In the genomic region with DNA sequence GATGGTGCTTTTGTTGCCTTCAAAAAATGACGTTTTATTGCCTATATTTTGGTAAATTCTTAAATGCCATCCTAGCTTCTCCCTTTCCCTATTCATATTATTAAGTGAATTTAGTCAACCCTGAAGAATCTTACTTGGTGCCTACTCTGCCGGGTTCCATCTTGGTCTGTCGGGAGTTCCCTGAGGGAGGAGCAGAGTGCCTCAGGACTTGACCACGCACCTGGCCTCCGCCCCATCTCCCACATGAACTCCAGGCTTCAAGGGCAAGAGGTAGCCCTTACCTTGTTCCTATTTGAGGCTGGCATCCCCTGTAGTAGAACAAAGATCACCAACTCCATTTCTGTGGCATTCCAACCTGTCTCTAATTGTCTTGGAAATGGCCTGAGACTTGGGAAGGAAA, we compare ENCODE assay signal across 37 cellular contexts. TPM values are rescaled to one million over a fixed set of nuclear protein-coding genes. Genes with fewer than 3 reads are reported as not detected.
"Had no signal": no experiment of that assay in that cellular context is flagged by ENCODE, and none has a peak within 500 bp of the region (broad histone marks: within the 10 kb centered on the region; RNA-seq: fewer than 3 reads in every experiment).

No MANE protein-coding gene starts in this region.

- H3K4me1 ChIP-seq: body of pancreas, breast epithelium had no signal

- H3K27ac Mint-ChIP-seq: activated CD4-positive, alpha-beta memory T cell treated with anti-CD3 and anti-CD28 coated beads, Interleukin-2, amount 10 ng/mL, durations not matched to agents 7 days and 5 days; activated CD4-positive, alpha-beta T cell treated with anti-CD3 and anti-CD28 coated beads for 36 hours; activated CD4-positive, alpha-beta T cell treated with anti-CD3 and anti-CD28 coated beads, Interleukin-2, amount 10 ng/mL, durations not matched to agents 7 days and 5 days; activated CD8-positive, alpha-beta T cell treated with anti-CD3 and anti-CD28 coated beads, Interleukin-2, amount 10 ng/mL, durations not matched to agents 7 days and 5 days; activated naive CD4-positive, alpha-beta T cell treated with anti-CD3 and anti-CD28 coated beads, Interleukin-2, amount 10 ng/mL, durations not matched to agents 7 days and 5 days; activated naive CD4-positive, alpha-beta T cell treated with anti-CD3 and anti-CD28 coated beads, Interleukin-2, amount 50 U/mL, for 24 hours; activated naive CD8-positive, alpha-beta T cell; activated naive CD8-positive, alpha-beta T cell treated with anti-CD3 and anti-CD28 coated beads, Interleukin-2, amount 10 ng/mL, durations not matched to agents 7 days and 5 days; activated naive CD8-positive, alpha-beta T cell treated with anti-CD3 and anti-CD28 coated beads, Interleukin-2, amount 50 U/mL, for 24 hours; activated T-cell treated with anti-CD3 and anti-CD28 coated beads, Interleukin-2, amount 50 U/mL, for 24 hours; activated T-helper 2 cell treated with anti-CD3 and anti-CD28 coated beads, Interferon-gamma antibody, Interleukin-2, Interleukin-4, amounts not matched to agents 10 μg/mL and 5 μg/mL and 100 μg/mL, durations not matched to agents 14 hours and 24 hours and 36 hours; T-helper 1 cell treated with Interleukin-12 subunit alpha and Interleukin-12 subunit beta and Interleukin-4 antibody, amounts not matched to agents 30 μg/mL and 1 μg/mL, for 36 hours; T-helper 2 cell treated with Interferon-gamma antibody and Interleukin-4, amounts not matched to agents 5 μg/mL and 100 μg/mL, for 36 hours; WTC11 had no signal

- H3K27ac ChIP-seq: body of pancreas, brain microvascular endothelial cell, breast epithelium, WERI-Rb-1 had no signal

- H3K9me3 ChIP-seq: body of pancreas, breast epithelium had no signal

- H3K36me3 Mint-ChIP-seq: activated naive CD4-positive, alpha-beta T cell treated with anti-CD3 and anti-CD28 coated beads, Interleukin-2, amount 10 ng/mL, durations not matched to agents 7 days and 5 days; activated naive CD4-positive, alpha-beta T cell treated with anti-CD3 and anti-CD28 coated beads, Interleukin-2, amount 50 U/mL, for 24 hours; activated naive CD8-positive, alpha-beta T cell; activated naive CD8-positive, alpha-beta T cell treated with anti-CD3 and anti-CD28 coated beads, Interleukin-2, amount 10 ng/mL, durations not matched to agents 7 days and 5 days had no signal

- DNase-seq: activated CD4-positive, alpha-beta memory T cell treated with anti-CD3 and anti-CD28 coated beads, Interleukin-2, amount 10 ng/mL, durations not matched to agents 7 days and 5 days; activated CD4-positive, alpha-beta T cell treated with anti-CD3 and anti-CD28 coated beads for 1 hour; activated CD4-positive, alpha-beta T cell treated with anti-CD3 and anti-CD28 coated beads for 36 hours; activated CD4-positive, alpha-beta T cell treated with anti-CD3 and anti-CD28 coated beads for 48 hours; activated CD4-positive, alpha-beta T cell treated with anti-CD3 and anti-CD28 coated beads, Interleukin-2, amount 10 ng/mL, durations not matched to agents 7 days and 5 days; activated CD4-positive, alpha-beta T cell treated with anti-CD3 and anti-CD28 coated beads, Interleukin-2, amount 50 U/mL, for 48 hours; activated CD4-positive, CD25-positive, alpha-beta regulatory T cell; activated CD8-positive, alpha-beta T cell treated with anti-CD3 and anti-CD28 coated beads, Interleukin-2, amount 10 ng/mL, durations not matched to agents 7 days and 5 days; activated effector memory CD4-positive, alpha-beta T cell treated with Interleukin-2 at 50 U/mL for 16 hours; activated gamma-delta T cell; activated naive CD4-positive, alpha-beta T cell treated with anti-CD3 and anti-CD28 coated beads, Interleukin-2, amount 10 ng/mL, durations not matched to agents 7 days and 5 days; activated naive CD4-positive, alpha-beta T cell treated with Interleukin-2 at 50 U/mL for 16 hours; activated naive CD8-positive, alpha-beta T cell treated with anti-CD3 and anti-CD28 coated beads, Interleukin-2, amount 10 ng/mL, durations not matched to agents 7 days and 5 days; activated naive CD8-positive, alpha-beta T cell treated with anti-CD3 and anti-CD28 coated beads, Interleukin-2, amount 50 U/mL, for 24 hours; activated T-cell treated with anti-CD3 and anti-CD28 coated beads, Interleukin-2, amount 50 U/mL, for 24 hours; activated T-cell treated with anti-CD3 and anti-CD28 coated beads, Interleukin-2, amount 50 U/mL, for 48 hours; amniotic stem cell; aorta; body of pancreas; brain microvascular endothelial cell; central memory CD4-positive, alpha-beta T cell; SW 1271; T-helper 1 cell; T-helper 2 cell; T-helper 9 cell; WERI-Rb-1 had no signal

- H3K9me3 Mint-ChIP-seq: activated CD4-positive, alpha-beta memory T cell treated with anti-CD3 and anti-CD28 coated beads, Interleukin-2, amount 10 ng/mL, durations not matched to agents 7 days and 5 days; activated CD4-positive, alpha-beta T cell treated with anti-CD3 and anti-CD28 coated beads, Interleukin-2, amount 10 ng/mL, durations not matched to agents 7 days and 5 days; activated naive CD4-positive, alpha-beta T cell treated with anti-CD3 and anti-CD28 coated beads, Interleukin-2, amount 10 ng/mL, durations not matched to agents 7 days and 5 days; activated naive CD4-positive, alpha-beta T cell treated with anti-CD3 and anti-CD28 coated beads, Interleukin-2, amount 50 U/mL, for 24 hours; activated naive CD8-positive, alpha-beta T cell treated with anti-CD3 and anti-CD28 coated beads, Interleukin-2, amount 10 ng/mL, durations not matched to agents 7 days and 5 days; activated naive CD8-positive, alpha-beta T cell treated with anti-CD3 and anti-CD28 coated beads, Interleukin-2, amount 50 U/mL, for 24 hours; activated T-cell treated with anti-CD3 and anti-CD28 coated beads, Interleukin-2, amount 50 U/mL, for 24 hours; activated T-helper 2 cell treated with anti-CD3 and anti-CD28 coated beads, Interferon-gamma antibody, Interleukin-2, Interleukin-4, amounts not matched to agents 10 μg/mL and 5 μg/mL and 100 μg/mL, durations not matched to agents 14 hours and 24 hours and 36 hours; T-helper 1 cell treated with Interleukin-12 subunit alpha and Interleukin-12 subunit beta and Interleukin-4 antibody, amounts not matched to agents 30 μg/mL and 1 μg/mL, for 36 hours; T-helper 2 cell treated with Interferon-gamma antibody and Interleukin-4, amounts not matched to agents 5 μg/mL and 100 μg/mL, for 36 hours; WTC11 had no signal

- ATAC-seq: activated CD4-positive, alpha-beta T cell treated with anti-CD3 and anti-CD28 coated beads for 36 hours; activated CD4-positive, CD25-positive, alpha-beta regulatory T cell treated with anti-CD3 and anti-CD28 coated beads, Interleukin-2, amount 50 U/mL, for 24 hours; activated CD8-positive, alpha-beta T cell treated with anti-CD3 and anti-CD28 coated beads, Interleukin-2, amount 10 ng/mL, durations not matched to agents 7 days and 5 days; activated naive CD8-positive, alpha-beta T cell treated with anti-CD3 and anti-CD28 coated beads, Interleukin-2, amount 50 U/mL, for 24 hours; body of pancreas; WTC11 had no signal

- H3K4me1 Mint-ChIP-seq: activated CD4-positive, alpha-beta memory T cell treated with anti-CD3 and anti-CD28 coated beads, Interleukin-2, amount 10 ng/mL, durations not matched to agents 7 days and 5 days; activated CD4-positive, alpha-beta T cell treated with anti-CD3 and anti-CD28 coated beads for 36 hours; activated CD4-positive, alpha-beta T cell treated with anti-CD3 and anti-CD28 coated beads, Interleukin-2, amount 10 ng/mL, durations not matched to agents 7 days and 5 days; activated naive CD8-positive, alpha-beta T cell treated with anti-CD3 and anti-CD28 coated beads, Interleukin-2, amount 10 ng/mL, durations not matched to agents 7 days and 5 days; WTC11 had no signal

- FAIRE-seq: astrocyte, TTC549 had no signal

- H3K36me3 ChIP-seq: brain microvascular endothelial cell, breast epithelium had no signal

- H3K27me3 Mint-ChIP-seq: activated CD4-positive, alpha-beta T cell treated with anti-CD3 and anti-CD28 coated beads for 36 hours; activated CD4-positive, alpha-beta T cell treated with anti-CD3 and anti-CD28 coated beads, Interleukin-2, amount 10 ng/mL, durations not matched to agents 7 days and 5 days; activated naive CD4-positive, alpha-beta T cell treated with anti-CD3 and anti-CD28 coated beads, Interleukin-2, amount 50 U/mL, for 24 hours; activated naive CD8-positive, alpha-beta T cell; activated naive CD8-positive, alpha-beta T cell treated with anti-CD3 and anti-CD28 coated beads, Interleukin-2, amount 10 ng/mL, durations not matched to agents 7 days and 5 days; activated T-cell treated with anti-CD3 and anti-CD28 coated beads, Interleukin-2, amount 50 U/mL, for 24 hours had no signal

- H3K4me3 ChIP-seq: body of pancreas, breast epithelium had no signal

- H3K4me3 Mint-ChIP-seq: activated CD4-positive, alpha-beta memory T cell treated with anti-CD3 and anti-CD28 coated beads, Interleukin-2, amount 10 ng/mL, durations not matched to agents 7 days and 5 days; activated CD4-positive, alpha-beta T cell treated with anti-CD3 and anti-CD28 coated beads for 36 hours; activated CD4-positive, alpha-beta T cell treated with anti-CD3 and anti-CD28 coated beads, Interleukin-2, amount 10 ng/mL, durations not matched to agents 7 days and 5 days; activated CD8-positive, alpha-beta T cell treated with anti-CD3 and anti-CD28 coated beads, Interleukin-2, amount 10 ng/mL, durations not matched to agents 7 days and 5 days; activated naive CD4-positive, alpha-beta T cell treated with anti-CD3 and anti-CD28 coated beads, Interleukin-2, amount 10 ng/mL, durations not matched to agents 7 days and 5 days; activated naive CD4-positive, alpha-beta T cell treated with anti-CD3 and anti-CD28 coated beads, Interleukin-2, amount 50 U/mL, for 24 hours; activated naive CD8-positive, alpha-beta T cell; activated naive CD8-positive, alpha-beta T cell treated with anti-CD3 and anti-CD28 coated beads, Interleukin-2, amount 10 ng/mL, durations not matched to agents 7 days and 5 days; activated naive CD8-positive, alpha-beta T cell treated with anti-CD3 and anti-CD28 coated beads, Interleukin-2, amount 50 U/mL, for 24 hours; activated T-cell treated with anti-CD3 and anti-CD28 coated beads, Interleukin-2, amount 50 U/mL, for 24 hours; T-helper 1 cell treated with Interleukin-12 subunit alpha and Interleukin-12 subunit beta and Interleukin-4 antibody, amounts not matched to agents 30 μg/mL and 1 μg/mL, for 36 hours; T-helper 2 cell treated with Interferon-gamma antibody and Interleukin-4, amounts not matched to agents 5 μg/mL and 100 μg/mL, for 36 hours; WTC11 had no signal

- H3K27me3 ChIP-seq: body of pancreas, brain microvascular endothelial cell, breast epithelium had no signal

RNA-seq across cellular contexts. Expression of gene VANGL2, which starts 21.5 kb away (rescaled TPM):
- total RNA-seq: activated CD4-positive, alpha-beta memory T cell treated with anti-CD3 and anti-CD28 coated beads, Interleukin-2, amount 10 ng/mL, durations not matched to agents 7 days and 5 days; activated CD8-positive, alpha-beta T cell treated with anti-CD3 and anti-CD28 coated beads, Interleukin-2, amount 10 ng/mL, durations not matched to agents 7 days and 5 days; activated T-helper 2 cell treated with anti-CD3 and anti-CD28 coated beads, Interferon-gamma antibody, Interleukin-2, Interleukin-4, amounts not matched to agents 10 μg/mL and 5 μg/mL and 100 μg/mL, durations not matched to agents 14 hours and 24 hours and 36 hours had no signal

RNA-seq across cellular contexts. Expression of gene NHLH1, which starts 55.0 kb away (rescaled TPM):
- total RNA-seq: body of pancreas, cardiac septum had no signal
- polyA plus RNA-seq: aorta had no signal
